19 cellular contexts compared by ENCODE assay signal in genomic region chr10:12633776-12634390, GRCh38.
DNase-seq lines count a peak whose midpoint lies in the region; ATAC-seq, FAIRE-seq and TF ChIP-seq lines count a peak whose summit lies in the region.
"Had no signal": no experiment of that assay in that cellular context is flagged by ENCODE, and none has a peak within 500 bp of the region (broad histone marks: within the 10 kb centered on the region; RNA-seq: fewer than 3 reads in every experiment).

No MANE protein-coding gene starts in this region.

- in situ Hi-C loops in HepG2 (cut with HindIII; ENCODE audit: extremely low pct_ligation_motif_present, low pct_unique_long_range_greater_than_20kb), result no loop called here

- H4K20me1 ChIP-seq in HepG2 (ENCODE audit: insufficient read depth, low read length), result no peaks in the 10 kb centered on the region
- no peaks in the 10 kb centered on the region for H4K20me1 ChIP-seq in H9 (ENCODE audit: control insufficient read depth, insufficient read depth, insufficient read length)

- no peak overlapping the region for H3K18ac ChIP-seq in H9 (ENCODE audit: insufficient read length, low read depth, low read length)

- H3K27me3 Mint-ChIP-seq in H9 (ENCODE audit: low read depth), result no peaks in the 10 kb centered on the region; the same call in 1 of the 2 replicates
- H3K27me3 Mint-ChIP-seq in T-cell, result no peaks in the 10 kb centered on the region

- H3K9ac ChIP-seq in liver (ENCODE audit: low read depth in 1 of 2, low read length in 2 of 2), result no peak overlapping the region
- no peak overlapping the region for H3K9ac ChIP-seq in HepG2 (ENCODE audit: insufficient read depth, low read depth, low read length)
- no peak overlapping the region for H3K9ac ChIP-seq in H9 (ENCODE audit: extremely low read depth, insufficient read length, low read length)

- peak in 1 of 2 donors; percentile 49 for TF ChIP-seq RAD21 in liver (IDR thresholded peaks at IDR 0.05)
- TF ChIP-seq RAD21 in HepG2 (CRISPR knock-in tag; IDR thresholded peaks at IDR 0.05), result no peak

- peak overlapping the region in 1 of 3 experiments; percentile 8; a peak in 1 of 7 replicates for H3K27ac Mint-ChIP-seq in H9
- peak overlapping the region in 1 of 2 donors; percentile 23 for H3K27ac Mint-ChIP-seq in T-cell

- no peak for TF ChIP-seq POLR2A in HepG2 (IDR thresholded peaks at IDR 0.05; ENCODE audit: insufficient read depth in 1 of 2, low read depth in 2 of 2, low read length in 2 of 2)
- TF ChIP-seq POLR2A in thyroid gland (IDR thresholded peaks at IDR 0.05), result no peak
- no peak for TF ChIP-seq POLR2A in ovary (IDR thresholded peaks at IDR 0.05)

- TF ChIP-seq CTCF in liver (IDR thresholded peaks at IDR 0.05; ENCODE audit: low read depth, low read length, missing input control) (peak; percentile 5), HepG2 (CRISPR knock-in tag; IDR thresholded peaks at IDR 0.05) (no peak), H9 (conservative IDR thresholded peaks at IDR 0.05) (0 out of 3 replicates have a peak, but pooled peaks have one; percentile 36), choroid plexus epithelial cell (conservative IDR thresholded peaks at IDR 0.05; ENCODE audit: low read depth, low read length) (peak; percentile 1), thyroid gland (IDR thresholded peaks at IDR 0.05) (peak in 2 of 6 experiments; percentile 18 to 27), ovary (IDR thresholded peaks at IDR 0.05) (no peak)

- H4K91ac ChIP-seq in H9 (ENCODE audit: insufficient read length, low read depth, low read length), result no peak overlapping the region

- CTCF ChIA-PET in HepG2 (lab: Yijun Ruan, JAX; ENCODE audit: low intra/inter-chr PET ratio, low total read pairs), result no interaction called here
- CTCF ChIA-PET in T-cell (lab: Charles Lee), result no interaction called here

- no peak for TF ChIP-seq EP300 in HepG2 (IDR thresholded peaks at IDR 0.05; ENCODE audit: low read depth in 2 of 2, low read length in 2 of 2)
- no peak for TF ChIP-seq EP300 in HepG2 (CRISPR knock-in tag; IDR thresholded peaks at IDR 0.05; ENCODE audit: borderline replicate concordance)
- TF ChIP-seq EP300 in ovary (IDR thresholded peaks at IDR 0.05), result no peak

- H3K79me2 ChIP-seq in HepG2 (ENCODE audit: insufficient read depth, low read length) (no peaks in the 10 kb centered on the region), H9 (ENCODE audit: insufficient read depth, low read length) (no peaks in the 10 kb centered on the region)

- intact Hi-C loops in HepG2 (cut with micrococcal nuclease; ENCODE audit: unreplicated experiment), result no loop called here
- intact Hi-C loops in thyroid gland (cut with DNase I), result no loop called here
- intact Hi-C loops in ovary (cut with DNase I), result no loop called here

- H3K27me3 ChIP-seq in liver (ENCODE audit: control insufficient read depth in 4 of 4, insufficient read depth in 4 of 4, low read length in 3 of 4), result no peaks in the 10 kb centered on the region
- peaks cover 0 to 6% of the 10 kb centered on the region in 2 experiments; a peak in 1 of 5 replicates for H3K27me3 ChIP-seq in HepG2 (ENCODE audit: control insufficient read depth in 1 of 2, insufficient read depth in 2 of 2, low read length in 2 of 2)
- no peaks in the 10 kb centered on the region for H3K27me3 ChIP-seq in H9 (ENCODE audit: insufficient read depth, low read length)
- H3K27me3 ChIP-seq in thyroid gland, result no peaks in the 10 kb centered on the region
- H3K27me3 ChIP-seq in ovary, result no peaks in the 10 kb centered on the region
- H3K27me3 ChIP-seq: ascending aorta, upper lobe of left lung had no signal

- no peak overlapping the region for H3K56ac ChIP-seq in H9 (ENCODE audit: insufficient read length, low read depth, low read length)

- no peak overlapping the region for H4K8ac ChIP-seq in H9 (replicated peaks; ENCODE audit: insufficient read length, low read depth, low read length)

- peaks cover 0 to 13% (median 13%) of the 10 kb centered on the region in 3 experiments; a peak in 4 of 7 replicates for H3K36me3 Mint-ChIP-seq in H9 (ENCODE audit: insufficient read depth in 1 of 3, low read depth in 3 of 3)
- H3K36me3 Mint-ChIP-seq in T-cell, result peaks cover 2% of the 10 kb centered on the region

- H2AFZ ChIP-seq in HepG2 (ENCODE audit: low read length) (no peak overlapping the region), H9 (ENCODE audit: low read length) (no peak overlapping the region)

- POLR2A ChIA-PET in HepG2 (lab: Yijun Ruan, JAX) (no interaction called here), T-cell (lab: Charles Lee) (no interaction called here)

- H3K23ac ChIP-seq in H9 (ENCODE audit: insufficient read length, low read depth, low read length), result no peak overlapping the region

- no peak for DNase-seq in HepG2 (ENCODE audit: low spot score)
- no peak for DNase-seq in H9
- DNase-seq in choroid plexus epithelial cell (ENCODE audit: low read depth), result no peak
- DNase-seq in thyroid gland, result no peak
- DNase-seq in T-cell, result no peak
- DNase-seq in NCI-H526 (lab: John Stamatoyannopoulos, UW), result no peak
- DNase-seq in ovary, result no peak
- DNase-seq: activated gamma-delta T cell treated with Interleukin-2 at 50 U/mL for 16 hours; AML-193; IMR-90; NK-92 treated with Interleukin-12 subunit alpha and Interleukin-12 subunit beta, amount 100 ng/mL, for 24 hours; RPMI8226; stimulated activated naive CD8-positive, alpha-beta T cell treated with anti-CD3 and anti-CD28 coated beads, Interleukin-15, Interleukin-2, amounts not matched to agents 100 U/mL and 50 U/mL, for 24 hours; upper lobe of left lung; WERI-Rb-1 had no signal

- no peaks in the 10 kb centered on the region for H3K36me3 ChIP-seq in liver (ENCODE audit: control insufficient read depth in 4 of 4, insufficient read depth in 3 of 4, low read depth in 1 of 4, low read length in 3 of 4)
- H3K36me3 ChIP-seq in HepG2 (replicated peaks in 1 of 2; ENCODE audit: control insufficient read depth in 1 of 2, insufficient read depth in 2 of 2, low read length in 2 of 2), result no peaks in the 10 kb centered on the region
- no peaks in the 10 kb centered on the region for H3K36me3 ChIP-seq in thyroid gland
- H3K36me3 ChIP-seq in ovary, result no peaks in the 10 kb centered on the region
- H3K36me3 ChIP-seq: ascending aorta, upper lobe of left lung, WERI-Rb-1 had no signal

- H3K79me1 ChIP-seq in H9 (ENCODE audit: insufficient read depth, low read depth, low read length, poor library complexity, severe bottlenecking), result no peaks in the 10 kb centered on the region

- BruUV-seq in HepG2 (replicated peaks; lab: Mats Ljungman, UMichigan), result no TSS peak

- H3K4ac ChIP-seq in H9 (ENCODE audit: low read depth, low read length), result no peak overlapping the region

- H3K4me2 ChIP-seq in HepG2 (ENCODE audit: low read depth, low read length) (no peak overlapping the region), H9 (ENCODE audit: insufficient read depth, insufficient read length, low read length) (no peak overlapping the region)

- H2BK12ac ChIP-seq in H9 (ENCODE audit: insufficient read length, low read depth, low read length), result no peak overlapping the region

- 93% methylated on average over 8 of the region's 8 CpGs for WGBS in liver
- 29% methylated on average over 8 of the region's 8 CpGs for WGBS in HepG2 (ENCODE audit: low lambda C conversion rate)
- WGBS in H9 (ENCODE audit: extremely low coverage, insufficient read length, low lambda C conversion rate), result no CpG with 5 or more reads among the region's 8 CpGs
- WGBS in thyroid gland, 2 donors, result 84 to 85% methylated on average over 8 of the region's 8 CpGs
- WGBS in ovary, 3 donors, result 88 to 90% (median 89%) methylated on average over 8 of the region's 8 CpGs

- H3T11ph ChIP-seq in H9 (ENCODE audit: low read length), result no peak overlapping the region

- H3K4me3 ChIP-seq in liver (ENCODE audit: low read depth in 1 of 3, low read length in 3 of 3) (no peak overlapping the region), HepG2 (replicated peaks in 1 of 3; ENCODE audit: insufficient read depth in 1 of 3, low read depth in 2 of 3, low read length in 3 of 3) (no peak overlapping the region), choroid plexus epithelial cell (ENCODE audit: low read depth, low read length) (no peak overlapping the region), thyroid gland (replicated peaks in 1 of 3) (no peak overlapping the region), ovary (no peak overlapping the region)
- H3K4me3 ChIP-seq: ascending aorta, upper lobe of left lung had no signal

- H2BK15ac ChIP-seq in H9 (ENCODE audit: low read depth, low read length), result no peak overlapping the region

- H3K4me1 Mint-ChIP-seq in H9, result peaks cover 27 to 36% of the 10 kb centered on the region in 2 experiments
- H3K4me1 Mint-ChIP-seq in T-cell, result peaks cover 49 to 62% (median 50%) of the 10 kb centered on the region in 3 donors

- no peak overlapping the region for H3K14ac ChIP-seq in H9 (ENCODE audit: insufficient read depth, low read length)

- no peaks in the 10 kb centered on the region for H3K23me2 ChIP-seq in H9 (ENCODE audit: insufficient read length, low read depth, low read length, poor library complexity, severe bottlenecking)

- H3K9me3 Mint-ChIP-seq in H9 (peaks cover 0 to 7% of the 10 kb centered on the region in 2 experiments; a peak in 3 of 5 replicates), T-cell (no peaks in the 10 kb centered on the region)

- H3K4me1 ChIP-seq in liver (ENCODE audit: control insufficient read depth in 4 of 4, insufficient read depth in 4 of 4, low read length in 3 of 4), result peaks cover 9 to 29% (median 21%) of the 10 kb centered on the region in 4 donors
- peaks cover 33% of the 10 kb centered on the region for H3K4me1 ChIP-seq in HepG2 (ENCODE audit: insufficient read depth, low read length)
- no peaks in the 10 kb centered on the region; the same call in 1 of the 2 replicates for H3K4me1 ChIP-seq in H9 (ENCODE audit: insufficient read depth, low read length)
- H3K4me1 ChIP-seq in thyroid gland, result peaks cover 47 to 74% of the 10 kb centered on the region in 2 donors
- H3K4me1 ChIP-seq in ovary (ENCODE audit: insufficient read depth), result no peaks in the 10 kb centered on the region
- H3K4me1 ChIP-seq: ascending aorta, upper lobe of left lung had no signal

- ATAC-seq in HepG2, result no peak
- ATAC-seq in T-cell (replicated peaks in 1 of 4), result no peak

- FAIRE-seq in HepG2 (lab: Jason Lieb, UNC), result no peak
- FAIRE-seq: D721Med, keratinocyte had no signal

- H3K27ac ChIP-seq in liver (ENCODE audit: low read depth in 1 of 2, low read length in 2 of 2) (no peak overlapping the region), HepG2 (ENCODE audit: extremely low read length, insufficient read depth, low read length) (no peak overlapping the region), H9 (ENCODE audit: insufficient read length, low read depth, low read length) (no peak overlapping the region), thyroid gland (peak overlapping the region in 2 of 3 donors; percentile 61 to 72), ovary (no peak overlapping the region)
- H3K27ac ChIP-seq: ascending aorta, upper lobe of left lung, WERI-Rb-1 had no signal

- H2BK20ac ChIP-seq in H9 (ENCODE audit: low read depth, low read length, poor library complexity, severe bottlenecking), result no peak overlapping the region

- H2AK5ac ChIP-seq in H9 (ENCODE audit: insufficient read length, low read length), result no peak overlapping the region

- no peak overlapping the region for H2BK5ac ChIP-seq in H9 (ENCODE audit: insufficient read length, low read length)

- no peak overlapping the region for H2BK120ac ChIP-seq in H9 (ENCODE audit: low read depth, low read length, poor library complexity, severe bottlenecking)

- no peak overlapping the region for H3K4me3 Mint-ChIP-seq in H9
- H3K4me3 Mint-ChIP-seq in T-cell, result no peak overlapping the region

- no peaks in the 10 kb centered on the region for H3K9me3 ChIP-seq in liver (ENCODE audit: control insufficient read depth in 4 of 4, low read length in 3 of 4)
- H3K9me3 ChIP-seq in HepG2 (ENCODE audit: low read length), result no peaks in the 10 kb centered on the region
- peaks cover 7% of the 10 kb centered on the region for H3K9me3 ChIP-seq in H9 (ENCODE audit: control insufficient read depth, low read depth, low read length)
- no peaks in the 10 kb centered on the region for H3K9me3 ChIP-seq in thyroid gland
- H3K9me3 ChIP-seq in ovary, result no peaks in the 10 kb centered on the region
- H3K9me3 ChIP-seq: ascending aorta had no signal

- H4K5ac ChIP-seq in H9 (ENCODE audit: insufficient read length, low read depth, low read length), result no peak overlapping the region

Comparison
In these comparisons a context has a peak if more than half of its experiments do, and no peak if none do; other contexts are left out.
1. CTCF ChIP-seq: peak in liver (single experiment), H9 (single experiment) and choroid plexus epithelial cell (single experiment); none in HepG2 (single experiment) and ovary (0 of 3).
2. H3K27ac ChIP-seq: peak in thyroid gland (2 of 3); none in liver (0 of 2), HepG2 (single experiment), H9 (single experiment) and ovary (0 of 2).